Comparison of ENCODE assay signal across 32 cellular contexts in genomic region chr6:36404164-36404563, GRCh38. TPM values are rescaled to one million over a fixed set of nuclear protein-coding genes. Genes with fewer than 3 reads are reported as not detected.
"Had no signal": no experiment of that assay in that cellular context is flagged by ENCODE, and none has a peak within 500 bp of the region (broad histone marks: within the 10 kb centered on the region; RNA-seq: fewer than 3 reads in every experiment).

No MANE protein-coding gene starts in this region.

- H3K4me3 Mint-ChIP-seq: dendritic cell treated with granulocyte-macrophage colony-stimulating factor and Interleukin-4, amounts not matched to agents 40 ng/mL and 50 ng/mL, for 4 days; effector memory CD8-positive, alpha-beta T cell; endodermal cell had no signal

- H3K27me3 ChIP-seq: colonic mucosa, dorsolateral prefrontal cortex, esophagus muscularis mucosa, esophagus squamous epithelium, gastrocnemius medialis, gastroesophageal sphincter had no signal

- FAIRE-seq: colon, endometrium, endothelial cell of umbilical vein, frontal cortex had no signal

- H3K27ac Mint-ChIP-seq: dendritic cell treated with granulocyte-macrophage colony-stimulating factor and Interleukin-4, amounts not matched to agents 40 ng/mL and 50 ng/mL, for 4 days; effector memory CD8-positive, alpha-beta T cell; endodermal cell had no signal

- H3K4me3 ChIP-seq: colonic mucosa, coronary artery, dorsolateral prefrontal cortex, esophagus muscularis mucosa, esophagus squamous epithelium, gastrocnemius medialis, gastroesophageal sphincter, heart left ventricle, heart right ventricle had no signal

- ATAC-seq: effector memory CD8-positive, alpha-beta T cell; esophagus mucosa; foreskin keratinocyte; gastrocnemius medialis; gastroesophageal sphincter; heart left ventricle; heart right ventricle had no signal

- H3K27ac ChIP-seq: colonic mucosa, coronary artery, dorsolateral prefrontal cortex, epithelial cell of prostate, esophagus muscularis mucosa, esophagus squamous epithelium, foreskin keratinocyte, gastrocnemius medialis, gastroesophageal sphincter, heart left ventricle, heart right ventricle had no signal

- H3K9me3 Mint-ChIP-seq: dendritic cell treated with granulocyte-macrophage colony-stimulating factor and Interleukin-4, amounts not matched to agents 40 ng/mL and 50 ng/mL, for 4 days; effector memory CD8-positive, alpha-beta T cell had no signal

- DNase-seq: colonic mucosa; cortex of kidney; dermis blood vessel endothelial cell; dorsolateral prefrontal cortex; effector CD4-positive, alpha-beta T cell; effector CD8-positive, alpha-beta T cell; effector memory CD4-positive, alpha-beta T cell; effector memory CD8-positive, alpha-beta T cell; endodermal cell; erythroblast; esophagus squamous epithelium; foreskin fibroblast; foreskin keratinocyte; foreskin melanocyte; gastrocnemius medialis; glutamatergic neuron; head of caudate nucleus; heart left ventricle; heart right ventricle had no signal

- H3K4me1 ChIP-seq: colonic mucosa, esophagus muscularis mucosa, esophagus squamous epithelium, foreskin keratinocyte, gastrocnemius medialis, gastroesophageal sphincter, heart left ventricle, heart right ventricle had no signal

- H3K36me3 ChIP-seq: colonic mucosa, esophagus muscularis mucosa, esophagus squamous epithelium, gastrocnemius medialis, gastroesophageal sphincter, heart left ventricle, heart right ventricle had no signal

- H3K9me3 ChIP-seq: colonic mucosa, esophagus muscularis mucosa, esophagus squamous epithelium, gastrocnemius medialis, gastroesophageal sphincter, heart left ventricle, heart right ventricle had no signal

RNA-seq across cellular contexts. Expression of gene ETV7, which starts 16.7 kb away (rescaled TPM):
- total RNA-seq: frontal cortex, gastrocnemius medialis had no signal

RNA-seq across cellular contexts. Expression of gene PXT1, which starts 38.5 kb away (rescaled TPM):
- total RNA-seq: colonic mucosa, dermis blood vessel endothelial cell, endothelial cell of umbilical vein, epithelial cell of proximal tubule, esophagus mucosa, esophagus muscularis mucosa, esophagus squamous epithelium, foreskin keratinocyte, frontal cortex, gastrocnemius medialis, glomerular endothelial cell had no signal
- polyA plus RNA-seq: endothelial cell of umbilical vein, esophagus, foreskin keratinocyte had no signal
